In genomic region chr20:61903575-61904340, GRCh38 we compare ENCODE assay signal across 22 cellular contexts.
"Had no signal": no experiment of that assay in that cellular context is flagged by ENCODE, and none has a peak within 500 bp of the region (broad histone marks: within the 10 kb centered on the region; RNA-seq: fewer than 3 reads in every experiment).

No MANE protein-coding gene starts in this region.

- H3K4me3 Mint-ChIP-seq: activated naive CD8-positive, alpha-beta T cell treated with anti-CD3 and anti-CD28 coated beads for 36 hours; central memory CD8-positive, alpha-beta T cell; effector memory CD8-positive, alpha-beta T cell; mesothelial cell of epicardium; T-helper 1 cell treated with Interleukin-12 subunit alpha and Interleukin-12 subunit beta and Interleukin-4 antibody, amounts not matched to agents 30 μg/mL and 1 μg/mL, for 36 hours had no signal

- DNase-seq: activated CD4-positive, alpha-beta T cell treated with anti-CD3 and anti-CD28 coated beads for 4 hours; activated CD4-positive, alpha-beta T cell treated with anti-CD3 and anti-CD28 coated beads, Interleukin-2, amount 50 U/mL, for 48 hours; activated CD4-positive, CD25-positive, alpha-beta regulatory T cell; activated naive CD4-positive, alpha-beta T cell treated with Interleukin-2 at 50 U/mL for 16 hours; activated naive CD8-positive, alpha-beta T cell treated with anti-CD3 and anti-CD28 coated beads for 36 hours; activated T-cell treated with anti-CD3 and anti-CD28 coated beads, Interleukin-2, amount 50 U/mL, for 48 hours; colonic mucosa; dorsolateral prefrontal cortex; effector memory CD8-positive, alpha-beta T cell; hippocampal formation; islet precursor cell; naive thymus-derived CD8-positive, alpha-beta T cell; retina; stimulated activated CD4-positive, alpha-beta T cell treated with anti-CD3 and anti-CD28 coated beads, Interleukin-4, amount 100 ng/mL, for 24 hours; stimulated activated naive CD8-positive, alpha-beta T cell treated with anti-CD3 and anti-CD28 coated beads, Interleukin-15, Interleukin-2, amounts not matched to agents 100 U/mL and 50 U/mL, for 24 hours; T1000; upper lobe of left lung had no signal

- H3K27me3 ChIP-seq: colonic mucosa, upper lobe of left lung had no signal

- H3K4me1 Mint-ChIP-seq: activated naive CD8-positive, alpha-beta T cell treated with anti-CD3 and anti-CD28 coated beads for 36 hours; central memory CD8-positive, alpha-beta T cell; mesothelial cell of epicardium had no signal

- H3K27ac Mint-ChIP-seq: activated naive CD8-positive, alpha-beta T cell treated with anti-CD3 and anti-CD28 coated beads for 36 hours; effector memory CD8-positive, alpha-beta T cell; mesothelial cell of epicardium; naive thymus-derived CD8-positive, alpha-beta T cell; progenitor cell of endocrine pancreas; T-helper 1 cell treated with Interleukin-12 subunit alpha and Interleukin-12 subunit beta and Interleukin-4 antibody, amounts not matched to agents 30 μg/mL and 1 μg/mL, for 36 hours had no signal

- H3K36me3 ChIP-seq: colonic mucosa, esophagus muscularis mucosa, upper lobe of left lung had no signal

- H3K27ac ChIP-seq: colonic mucosa, dorsolateral prefrontal cortex, esophagus muscularis mucosa, upper lobe of left lung had no signal

- H3K9me3 Mint-ChIP-seq: activated naive CD8-positive, alpha-beta T cell treated with anti-CD3 and anti-CD28 coated beads for 36 hours; central memory CD8-positive, alpha-beta T cell; effector memory CD8-positive, alpha-beta T cell; mesothelial cell of epicardium; naive thymus-derived CD8-positive, alpha-beta T cell; T-helper 1 cell treated with Interleukin-12 subunit alpha and Interleukin-12 subunit beta and Interleukin-4 antibody, amounts not matched to agents 30 μg/mL and 1 μg/mL, for 36 hours had no signal

- H3K36me3 Mint-ChIP-seq: activated naive CD8-positive, alpha-beta T cell treated with anti-CD3 and anti-CD28 coated beads for 36 hours; mesothelial cell of epicardium; naive thymus-derived CD8-positive, alpha-beta T cell had no signal

- ATAC-seq: effector memory CD8-positive, alpha-beta T cell; naive thymus-derived CD8-positive, alpha-beta T cell; stimulated activated naive CD8-positive, alpha-beta T cell treated with anti-CD3 and anti-CD28 coated beads, Interleukin-15, Interleukin-2, amounts not matched to agents 100 U/mL and 50 U/mL, for 24 hours had no signal

- H3K4me3 ChIP-seq: colonic mucosa, dorsolateral prefrontal cortex, esophagus muscularis mucosa, upper lobe of left lung had no signal

- H3K9me3 ChIP-seq: colonic mucosa, esophagus muscularis mucosa, upper lobe of left lung had no signal

- H3K4me1 ChIP-seq: colonic mucosa, esophagus muscularis mucosa, upper lobe of left lung had no signal

- H3K27me3 Mint-ChIP-seq: activated naive CD8-positive, alpha-beta T cell treated with anti-CD3 and anti-CD28 coated beads for 36 hours; naive thymus-derived CD8-positive, alpha-beta T cell; progenitor cell of endocrine pancreas had no signal
